14 cellular contexts compared by ENCODE assay signal in genomic region chr12:42691991-42692557, GRCh38.
DNase-seq lines count a peak whose midpoint lies in the region; ATAC-seq, FAIRE-seq and TF ChIP-seq lines count a peak whose summit lies in the region.
"Had no signal": no experiment of that assay in that cellular context is flagged by ENCODE, and none has a peak within 500 bp of the region (broad histone marks: within the 10 kb centered on the region; RNA-seq: fewer than 3 reads in every experiment).

No MANE protein-coding gene starts in this region.

- no peak for TF ChIP-seq CTCF in breast epithelium (IDR thresholded peaks at IDR 0.05)
- no peak for TF ChIP-seq CTCF in MCF 10A (IDR thresholded peaks at IDR 0.05; ENCODE audit: unreplicated experiment)
- no peak for TF ChIP-seq CTCF in Panc1 (IDR thresholded peaks at IDR 0.05)
- no peak for TF ChIP-seq CTCF in testis (IDR thresholded peaks at IDR 0.05)

- H3K4me1 Mint-ChIP-seq in MCF 10A (ENCODE audit: insufficient read depth, unreplicated experiment), result peaks cover 14% of the 10 kb centered on the region
- no peaks in the 10 kb centered on the region for H3K4me1 Mint-ChIP-seq in stimulated activated memory B cell treated with anti-CD40 and anti-IgM and Interleukin-4, amounts not matched to agents 10 μg/mL and 1 μg/mL and 100 μg/mL, for 72 hours
- H3K4me1 Mint-ChIP-seq: activated naive CD8-positive, alpha-beta T cell treated with anti-CD3 and anti-CD28 coated beads for 36 hours had no signal

- intact Hi-C loops in breast epithelium (cut with DNase I; ENCODE audit: low total_unique reads) (no loop called here), MCF 10A (cut with micrococcal nuclease) (no loop called here), Panc1 (cut with micrococcal nuclease; ENCODE audit: unreplicated experiment) (no loop called here), testis (cut with DNase I; ENCODE audit: low total_unique reads) (no loop called here)

- ATAC-seq in Panc1, result peak; percentile 88
- no peak for ATAC-seq in stimulated activated memory B cell treated with anti-CD40 and anti-IgM and Interleukin-4, amounts not matched to agents 10 μg/mL and 1 μg/mL and 100 μg/mL, for 72 hours
- ATAC-seq: GM12878 had no signal

- no peak for TF ChIP-seq POLR2A in breast epithelium (IDR thresholded peaks at IDR 0.05)
- no peak for TF ChIP-seq POLR2A in testis (IDR thresholded peaks at IDR 0.05)

- CTCF ChIA-PET in MCF 10A (lab: Yijun Ruan, JAX) (no interaction called here), Panc1 (lab: Charles Lee) (no interaction called here)

- FAIRE-seq in urothelium cell line (lab: Jason Lieb, UNC), result no peak
- FAIRE-seq: endothelial cell of umbilical vein, GM12878, TTC549 had no signal

- no peak overlapping the region for H3K4me3 Mint-ChIP-seq in MCF 10A (ENCODE audit: unreplicated experiment)
- H3K4me3 Mint-ChIP-seq in stimulated activated memory B cell treated with anti-CD40 and anti-IgM and Interleukin-4, amounts not matched to agents 10 μg/mL and 1 μg/mL and 100 μg/mL, for 72 hours, result no peak overlapping the region
- H3K4me3 Mint-ChIP-seq: activated naive CD8-positive, alpha-beta T cell treated with anti-CD3 and anti-CD28 coated beads for 36 hours had no signal

- H3K27ac Mint-ChIP-seq in MCF 10A (ENCODE audit: low read depth, unreplicated experiment), result no peak overlapping the region
- H3K27ac Mint-ChIP-seq in stimulated activated memory B cell treated with anti-CD40 and anti-IgM and Interleukin-4, amounts not matched to agents 10 μg/mL and 1 μg/mL and 100 μg/mL, for 72 hours, result no peak overlapping the region
- H3K27ac Mint-ChIP-seq: activated naive CD8-positive, alpha-beta T cell treated with anti-CD3 and anti-CD28 coated beads for 36 hours had no signal

- BruUV-seq in MCF 10A (replicated peaks; lab: Mats Ljungman, UMichigan) (no TSS peak), Panc1 (replicated peaks; lab: Mats Ljungman, UMichigan) (no TSS peak)

- whole genome bisulfite sequencing in testis, 2 donors, result 38 to 52% methylated on average over 8 of the region's 8 CpGs

- no peaks in the 10 kb centered on the region for H3K27me3 ChIP-seq in breast epithelium
- no peaks in the 10 kb centered on the region for H3K27me3 ChIP-seq in Panc1 (ENCODE audit: control insufficient read depth, insufficient read depth, low read length)
- H3K27me3 ChIP-seq in testis, result no peaks in the 10 kb centered on the region

- H3K9me3 ChIP-seq in breast epithelium, result no peaks in the 10 kb centered on the region
- no peaks in the 10 kb centered on the region for H3K9me3 ChIP-seq in Panc1 (ENCODE audit: control insufficient read depth, insufficient read depth, low read depth, low read length)
- H3K9me3 ChIP-seq in testis, result no peaks in the 10 kb centered on the region

- H3K4me1 ChIP-seq in breast epithelium, result peaks cover 0 to 2% of the 10 kb centered on the region in 2 donors
- no peaks in the 10 kb centered on the region for H3K4me1 ChIP-seq in Panc1 (ENCODE audit: control insufficient read depth, insufficient read depth, low read length)
- H3K4me1 ChIP-seq in testis, result no peaks in the 10 kb centered on the region

- DNase-seq in breast epithelium (ENCODE audit: low spot score in 2 of 2), result no peak
- DNase-seq in MCF 10A (ENCODE audit: unreplicated experiment), result no peak
- DNase-seq in Panc1 (ENCODE audit: low read depth, low spot score), result peak; percentile 30
- peak; percentile 42 for DNase-seq in kidney tubule cell (ENCODE audit: low spot score)
- DNase-seq in testis, result peak; percentile 38
- DNase-seq in SHP77 treated with DMSO at 0.1 percent for 48 hours (lab: John Stamatoyannopoulos, UW), result no peak
- no peak for DNase-seq in urothelium cell line (ENCODE audit: low spot score)
- DNase-seq: activated naive CD8-positive, alpha-beta T cell treated with anti-CD3 and anti-CD28 coated beads for 36 hours; nucleus accumbens had no signal

- POLR2A ChIA-PET in MCF 10A (lab: Yijun Ruan, JAX), result no interaction called here
- POLR2A ChIA-PET in Panc1 (lab: Charles Lee), result no interaction called here

- in situ Hi-C loops in Panc1 (cut with HindIII; ENCODE audit: low pct_unique_long_range_greater_than_20kb, low sequenced_read_pairs), result no loop called here

- H3K9me3 Mint-ChIP-seq in MCF 10A (ENCODE audit: unreplicated experiment), result peaks cover 8% of the 10 kb centered on the region
- H3K9me3 Mint-ChIP-seq in stimulated activated memory B cell treated with anti-CD40 and anti-IgM and Interleukin-4, amounts not matched to agents 10 μg/mL and 1 μg/mL and 100 μg/mL, for 72 hours, result peaks cover 6% of the 10 kb centered on the region

- no peak overlapping the region for H3K27ac ChIP-seq in breast epithelium
- peak overlapping the region; percentile 57 for H3K27ac ChIP-seq in Panc1 (ENCODE audit: low read length)
- H3K27ac ChIP-seq in testis, result peak overlapping the region in 1 of 2 donors; percentile 50
- H3K27ac ChIP-seq: RWPE1 had no signal

- H3K27me3 Mint-ChIP-seq in MCF 10A (ENCODE audit: insufficient read depth, unreplicated experiment), result no peaks in the 10 kb centered on the region
- peaks cover 10% of the 10 kb centered on the region for H3K27me3 Mint-ChIP-seq in stimulated activated memory B cell treated with anti-CD40 and anti-IgM and Interleukin-4, amounts not matched to agents 10 μg/mL and 1 μg/mL and 100 μg/mL, for 72 hours
- H3K27me3 Mint-ChIP-seq: activated naive CD8-positive, alpha-beta T cell treated with anti-CD3 and anti-CD28 coated beads for 36 hours had no signal

- peak overlapping the region in 2 of 3 donors; percentile 39 to 61 for H3K4me3 ChIP-seq in breast epithelium
- H3K4me3 ChIP-seq in Panc1 (ENCODE audit: low read depth in 2 of 2, low read length in 2 of 2), result peak overlapping the region; percentile 33 to 68
- peak overlapping the region; percentile 34 to 35 for H3K4me3 ChIP-seq in testis
- H3K4me3 ChIP-seq: GM12878 had no signal

- H3K36me3 Mint-ChIP-seq in MCF 10A (ENCODE audit: insufficient read depth, unreplicated experiment), result no peaks in the 10 kb centered on the region
- H3K36me3 Mint-ChIP-seq in stimulated activated memory B cell treated with anti-CD40 and anti-IgM and Interleukin-4, amounts not matched to agents 10 μg/mL and 1 μg/mL and 100 μg/mL, for 72 hours, result no peaks in the 10 kb centered on the region
- H3K36me3 Mint-ChIP-seq: activated naive CD8-positive, alpha-beta T cell treated with anti-CD3 and anti-CD28 coated beads for 36 hours had no signal

- H3K36me3 ChIP-seq in breast epithelium (no peaks in the 10 kb centered on the region), Panc1 (ENCODE audit: control insufficient read depth, insufficient read depth, low read length) (no peaks in the 10 kb centered on the region), testis (ENCODE audit: low read depth, missing control alignments) (no peaks in the 10 kb centered on the region)

Comparison
In these comparisons a context has a peak if more than half of its experiments do, and no peak if none do; other contexts are left out.
1. DNase-seq: peak in Panc1 (single experiment), kidney tubule cell (single experiment) and testis (single experiment); none in breast epithelium (0 of 2), MCF 10A (single experiment), SHP77 treated with DMSO at 0.1 percent for 48 hours (single experiment) and urothelium cell line (single experiment).
2. Peak in every context shown above with its lines, with median percentiles within 50 percentile points of each other: H3K4me3 ChIP-seq.